ENCODE assay signal across 14 cellular contexts in the genomic region with DNA sequence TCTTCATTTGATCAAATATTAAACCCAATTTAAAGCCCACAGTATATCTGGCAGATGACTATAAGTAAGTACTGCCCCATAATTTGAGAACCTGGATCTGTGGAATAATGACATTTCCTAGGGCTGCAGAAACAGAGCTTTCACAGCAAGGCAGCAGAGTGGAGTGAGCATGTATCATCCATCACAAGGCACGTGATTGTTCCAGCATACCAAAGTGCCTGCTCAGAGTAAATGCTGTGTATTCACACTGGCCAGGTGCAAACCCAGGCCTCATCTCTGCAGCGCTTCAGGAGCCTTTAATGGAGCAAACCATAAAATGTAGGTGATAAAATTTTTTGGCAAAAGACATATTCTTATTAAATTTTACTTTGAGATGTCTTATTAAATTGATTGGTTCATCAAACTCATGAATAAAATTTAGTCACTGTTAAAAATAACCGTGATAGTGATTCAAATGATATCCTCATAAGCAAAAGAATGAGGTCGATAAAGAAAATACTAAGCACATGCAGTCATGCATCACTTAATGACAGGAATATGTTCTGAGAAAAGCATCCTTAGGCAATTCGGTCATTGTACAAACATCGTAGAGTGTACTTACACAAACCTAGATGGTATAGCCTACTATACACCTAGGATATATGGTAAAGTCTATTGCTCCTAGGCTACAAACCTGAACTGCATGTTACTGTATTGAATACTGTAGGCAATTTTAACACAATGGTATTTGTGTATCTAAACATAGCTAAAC.
DNase-seq lines count a peak whose midpoint lies in the region; TF ChIP-seq lines count a peak whose summit lies in the region.
"Had no signal": no experiment of that assay in that cellular context is flagged by ENCODE, and none has a peak within 500 bp of the region (broad histone marks: within the 10 kb centered on the region; RNA-seq: fewer than 3 reads in every experiment).

No MANE protein-coding gene starts in this region.

- CTCF ChIA-PET in GM10248 (lab: Yijun Ruan, JAX), result no interaction called here

- DNase-seq in A172 (ENCODE audit: low spot score) (peak; percentile 52), HT1080 (ENCODE audit: low read depth) (peak; percentile 27), NCI-H69 (lab: John Stamatoyannopoulos, UW) (peak; percentile 88), epithelial cell of proximal tubule (ENCODE audit: low read depth) (peak; percentile 23), DMS79 treated with DMSO at 0.1 percent for 48 hours (lab: John Stamatoyannopoulos, UW) (no peak), NCI-H526 treated with DMSO at 0.1 percent for 48 hours (lab: John Stamatoyannopoulos, UW) (no peak), GM10248 (ENCODE audit: extremely low spot score) (no peak), cerebellar cortex (ENCODE audit: low spot score) (no peak)
- DNase-seq: CD4-positive, alpha-beta T cell; effector CD8-positive, alpha-beta T cell; naive B cell; NCI-H1930; spleen; stimulated activated naive CD4-positive, alpha-beta T cell had no signal

- TF ChIP-seq CTCF in epithelial cell of proximal tubule (conservative IDR thresholded peaks at IDR 0.05; ENCODE audit: low read depth, low read length) (no peak), GM10248 (IDR thresholded peaks at IDR 0.05; ENCODE audit: control extremely low read depth, extremely low read depth, low read depth, missing control alignments) (no peak)

- H3K4me3 ChIP-seq in epithelial cell of proximal tubule (ENCODE audit: low read depth, low read length), result no peak overlapping the region
- H3K4me3 ChIP-seq: spleen had no signal

- POLR2A ChIA-PET in GM10248 (lab: Yijun Ruan, JAX), result no interaction called here

Comparison
In these comparisons a context has a peak if more than half of its experiments do, and no peak if none do; other contexts are left out.
1. DNase-seq: peak in A172 (single experiment), HT1080 (single experiment), NCI-H69 (single experiment) and epithelial cell of proximal tubule (single experiment); none in DMS79 treated with DMSO at 0.1 percent for 48 hours (single experiment), NCI-H526 treated with DMSO at 0.1 percent for 48 hours (single experiment), GM10248 (single experiment) and cerebellar cortex (single experiment).